8 cellular contexts compared by ENCODE assay signal in genomic region chr1:226634156-226634588, GRCh38.
DNase-seq lines count a peak whose midpoint lies in the region; ATAC-seq and FAIRE-seq lines count a peak whose summit lies in the region.

No MANE protein-coding gene starts in this region.

- H3K27ac Mint-ChIP-seq in activated CD4-positive, alpha-beta memory T cell treated with anti-CD3 and anti-CD28 coated beads, Interleukin-2, amount 10 ng/mL, durations not matched to agents 7 days and 5 days = peak overlapping the region; percentile 54

- H3K4me3 Mint-ChIP-seq in activated CD4-positive, alpha-beta memory T cell treated with anti-CD3 and anti-CD28 coated beads, Interleukin-2, amount 10 ng/mL, durations not matched to agents 7 days and 5 days = no peak overlapping the region

- ATAC-seq in HG03039 (IDR thresholded peaks at IDR 0.05; ENCODE audit: unreplicated experiment) = peak; percentile 63

- CTCF ChIA-PET in activated CD4-positive, alpha-beta memory T cell treated with anti-CD3 and anti-CD28 coated beads, Interleukin-2, amount 10 ng/mL, durations not matched to agents 7 days and 5 days (lab: Charles Lee) = interaction anchor here (0.7 to 4.6 kb wide), 20 partner anchors 9 to 250 kb away, joined by 3 to 77 read pairs (median 5); partner anchors contain the start of gene ITPKB

- H3K4me1 Mint-ChIP-seq in activated CD4-positive, alpha-beta memory T cell treated with anti-CD3 and anti-CD28 coated beads, Interleukin-2, amount 10 ng/mL, durations not matched to agents 7 days and 5 days = peaks cover 39% of the 10 kb centered on the region

- POLR2A ChIA-PET in activated CD4-positive, alpha-beta memory T cell treated with anti-CD3 and anti-CD28 coated beads, Interleukin-2, amount 10 ng/mL, durations not matched to agents 7 days and 5 days (lab: Charles Lee) = interaction anchor here (1.0 to 5.3 kb wide), 5 partner anchors 29 to 194 kb away, joined by 3 to 19 read pairs (median 4); no protein-coding TSS in a partner anchor

- no peaks in the 10 kb centered on the region for H3K9me3 Mint-ChIP-seq in activated CD4-positive, alpha-beta memory T cell treated with anti-CD3 and anti-CD28 coated beads, Interleukin-2, amount 10 ng/mL, durations not matched to agents 7 days and 5 days

- peak; percentile 64 for DNase-seq in ACHN
- DNase-seq in GM18507 (ENCODE audit: extremely low spot score, insufficient read length, low read depth) = peak; percentile 60
- peak; percentile 72 for DNase-seq in NCI-H2227 (lab: John Stamatoyannopoulos, UW; ENCODE audit: unreplicated experiment)
- DNase-seq in activated CD4-positive, alpha-beta memory T cell treated with anti-CD3 and anti-CD28 coated beads, Interleukin-2, amount 10 ng/mL, durations not matched to agents 7 days and 5 days = peak; percentile 81
- peak; percentile 48 to 75 for DNase-seq in dermis microvascular lymphatic vessel endothelial cell (ENCODE audit: low read depth in 2 of 2)
- peak; percentile 95 for DNase-seq in mesenteric fat pad (ENCODE audit: low spot score)
- DNase-seq in stimulated activated CD8-positive, alpha-beta memory T cell treated with anti-CD3 and anti-CD28 coated beads, Interleukin-2, amount 100 ng/mL, for 1 hour (ENCODE audit: low read depth in 2 of 2) = peak; percentile 69 to 78

- FAIRE-seq in GM18507 (lab: Jason Lieb, UNC) = peak; percentile 74

- no peaks in the 10 kb centered on the region for H3K27me3 Mint-ChIP-seq in activated CD4-positive, alpha-beta memory T cell treated with anti-CD3 and anti-CD28 coated beads, Interleukin-2, amount 10 ng/mL, durations not matched to agents 7 days and 5 days

- peaks cover 36% of the 10 kb centered on the region for H3K36me3 Mint-ChIP-seq in activated CD4-positive, alpha-beta memory T cell treated with anti-CD3 and anti-CD28 coated beads, Interleukin-2, amount 10 ng/mL, durations not matched to agents 7 days and 5 days (ENCODE audit: low read depth)

- in situ Hi-C loops in ACHN (cut with HindIII; ENCODE audit: low pct_ligation_motif_present, low pct_unique_long_range_greater_than_20kb, low sequenced_read_pairs) = no loop called here

Comparison
In these comparisons a context has a peak if more than half of its experiments do, and no peak if none do; other contexts are left out.
1. Peak in every context shown above with its lines: DNase-seq and ATAC-seq.